Comparison of ENCODE assay signal across 18 cellular contexts in genomic region chr4:189022441-189023035, GRCh38.
DNase-seq lines count a peak whose midpoint lies in the region; ATAC-seq and TF ChIP-seq lines count a peak whose summit lies in the region.
"Had no signal": no experiment of that assay in that cellular context is flagged by ENCODE, and none has a peak within 500 bp of the region (broad histone marks: within the 10 kb centered on the region; RNA-seq: fewer than 3 reads in every experiment).

No MANE protein-coding gene starts in this region.

- intact Hi-C loops in gastrocnemius medialis (cut with DNase I; ENCODE audit: low total_unique reads) = no loop called here

- H3K27me3 ChIP-seq in kidney epithelial cell (ENCODE audit: control insufficient read depth, insufficient read depth, low read length) = no peaks in the 10 kb centered on the region
- no peaks in the 10 kb centered on the region for H3K27me3 ChIP-seq in gastrocnemius medialis
- H3K27me3 ChIP-seq: tibial artery had no signal

- no peaks in the 10 kb centered on the region for H3K9me3 ChIP-seq in gastrocnemius medialis
- H3K9me3 ChIP-seq: Caco-2, left ventricle myocardium inferior, tibial artery had no signal

- H3K36me3 ChIP-seq in kidney epithelial cell (ENCODE audit: control insufficient read depth, insufficient read depth, low read length) (no peaks in the 10 kb centered on the region), gastrocnemius medialis (no peaks in the 10 kb centered on the region)
- H3K36me3 ChIP-seq: left ventricle myocardium inferior, tibial artery had no signal

- H3K4me3 ChIP-seq in kidney epithelial cell (ENCODE audit: low read depth, low read length) (no peak overlapping the region), gastrocnemius medialis (no peak overlapping the region)
- H3K4me3 ChIP-seq: K562, left ventricle myocardium inferior, tibial artery had no signal

- H3K4me1 ChIP-seq in gastrocnemius medialis = no peaks in the 10 kb centered on the region
- H3K4me1 ChIP-seq: Caco-2, left ventricle myocardium inferior had no signal

- DNase-seq in A172 (ENCODE audit: low spot score) = peak; percentile 85
- DNase-seq in HCEC 1CT = peak; percentile 49
- peak; percentile 80 for DNase-seq in amniotic epithelial cell (ENCODE audit: low read depth)
- peak; percentile 9 for DNase-seq in kidney epithelial cell (ENCODE audit: low read depth)
- DNase-seq in gastrocnemius medialis = no peak
- DNase-seq in activated CD4-positive, alpha-beta T cell treated with anti-CD3 and anti-CD28 coated beads for 4 hours = no peak
- DNase-seq in RPMI8226 = no peak
- no peak for DNase-seq in SW480 (ENCODE audit: low spot score)
- DNase-seq: activated naive CD4-positive, alpha-beta T cell treated with anti-CD3 and anti-CD28 coated beads, Interleukin-2, amount 50 U/mL, for 16 hours; Caco-2; left ventricle myocardium inferior; naive thymus-derived CD8-positive, alpha-beta T cell; NCI-H1436; NCI-H524 treated with DMSO at 0.1 percent for 48 hours; right cardiac atrium; stimulated activated CD4-positive, alpha-beta T cell treated with anti-CD3 and anti-CD28 coated beads, Interleukin-2, amount 100 ng/mL, for 48 hours; tibial artery had no signal

- no peak for ATAC-seq in gastrocnemius medialis
- ATAC-seq: K562; naive thymus-derived CD8-positive, alpha-beta T cell; right cardiac atrium had no signal

- in situ Hi-C loops in gastrocnemius medialis (cut with MboI; ENCODE audit: low sequenced_read_pairs in 4 of 4) = no loop called here

- no peak overlapping the region for H3K27ac ChIP-seq in gastrocnemius medialis
- H3K27ac ChIP-seq: left ventricle myocardium inferior, tibial artery had no signal

- TF ChIP-seq CTCF in kidney epithelial cell (IDR thresholded peaks at IDR 0.05; ENCODE audit: insufficient read depth, low read length, poor library complexity, severe bottlenecking) = no peak
- no peak for TF ChIP-seq CTCF in gastrocnemius medialis (IDR thresholded peaks at IDR 0.05 in 4 of 5, conservative IDR thresholded peaks at IDR 0.05 in 1 of 5)

- no peak for TF ChIP-seq POLR2A in gastrocnemius medialis (IDR thresholded peaks at IDR 0.05)

Comparison
In these comparisons a context has a peak if more than half of its experiments do, and no peak if none do; other contexts are left out.
1. DNase-seq: peak in A172 (single experiment), HCEC 1CT (single experiment), amniotic epithelial cell (single experiment) and kidney epithelial cell (single experiment); none in gastrocnemius medialis (0 of 2), activated CD4-positive, alpha-beta T cell treated with anti-CD3 and anti-CD28 coated beads for 4 hours (0 of 2), RPMI8226 (single experiment) and SW480 (single experiment).